Comparison of ENCODE assay signal across 15 cellular contexts in the genomic region with DNA sequence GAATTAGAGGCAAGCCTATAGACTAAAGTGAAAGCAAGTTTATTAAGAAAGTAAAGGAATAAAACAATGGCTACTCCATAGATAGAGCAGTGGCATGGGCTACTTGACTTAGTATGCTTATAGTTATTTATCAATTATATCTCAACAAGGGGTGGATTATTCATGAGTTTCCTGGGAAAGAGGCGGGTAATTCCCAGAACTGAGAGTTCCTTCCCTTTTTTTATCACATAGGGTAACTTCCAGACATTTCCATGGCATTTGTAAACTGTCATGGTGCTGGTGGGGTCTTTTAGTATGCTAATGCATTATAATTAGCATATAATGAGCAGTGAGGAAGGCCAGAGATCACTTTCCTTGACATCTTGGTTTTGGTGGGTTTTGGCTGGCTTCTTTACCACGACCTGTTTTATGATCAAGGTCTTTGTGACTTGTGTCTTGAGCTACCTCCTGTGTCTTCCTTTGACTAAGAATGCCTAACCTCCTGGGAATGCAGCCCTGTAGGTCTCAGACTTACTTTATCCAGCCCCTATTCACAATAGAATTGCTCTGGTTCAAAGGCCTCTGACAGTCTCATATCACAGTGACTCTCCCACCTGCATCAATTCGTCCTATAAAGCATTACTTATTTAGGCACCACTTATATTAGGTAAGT. TPM values are rescaled to one million over a fixed set of nuclear protein-coding genes. Genes with fewer than 3 reads are reported as not detected.
A peak's percentile ranks its signal among the peaks of the same experiment; 100 is the strongest.
DNase-seq lines count a peak whose midpoint lies in the region; FAIRE-seq and TF ChIP-seq lines count a peak whose summit lies in the region.
"Had no signal": no experiment of that assay in that cellular context is flagged by ENCODE, and none has a peak within 500 bp of the region (broad histone marks: within the 10 kb centered on the region; RNA-seq: fewer than 3 reads in every experiment).

No MANE protein-coding gene starts in this region.

- H3K4me2 ChIP-seq in mesendoderm (ENCODE audit: low read length) = no peak overlapping the region

- H3K9ac ChIP-seq in HUES64 (ENCODE audit: low read depth, low read length) (no peak overlapping the region; the same call in 1 of the 2 replicates), mesendoderm (ENCODE audit: low read length) (no peak overlapping the region)

- intact Hi-C loops in thyroid gland (cut with DNase I) = no loop called here

- H2BK15ac ChIP-seq in mesendoderm (replicated peaks; ENCODE audit: low read depth) = no peak overlapping the region

- no peak overlapping the region for H3K23ac ChIP-seq in mesendoderm (ENCODE audit: low read length)

- DNase-seq in bronchial epithelial cell (ENCODE audit: low read depth) = peak; percentile 53
- peak; percentile 96 for DNase-seq in mesendoderm
- no peak for DNase-seq in NCI-H146 treated with DMSO at 0.1 percent for 48 hours (lab: John Stamatoyannopoulos, UW; ENCODE audit: unreplicated experiment)
- DNase-seq in thyroid gland = no peak
- DNase-seq in activated CD4-positive, alpha-beta T cell treated with anti-CD3 and anti-CD28 coated beads for 1 hour = no peak
- no peak for DNase-seq in SKM-1 (lab: John Stamatoyannopoulos, UW; ENCODE audit: unreplicated experiment)
- DNase-seq: activated CD4-positive, alpha-beta memory T cell treated with anti-CD3 and anti-CD28 coated beads, Interleukin-2, amount 10 ng/mL, durations not matched to agents 7 days and 5 days; activated gamma-delta T cell treated with Interleukin-2 at 50 U/mL for 16 hours; DMS153; glutamatergic neuron; MG63; Peyer's patch had no signal

- H3K27ac ChIP-seq in ACC112 (ENCODE audit: low read depth, low read length) (peak overlapping the region; percentile 94), HUES64 (ENCODE audit: low read depth, low read length) (peak overlapping the region; percentile 86), mesendoderm (ENCODE audit: low read depth, low read length) (peak overlapping the region; percentile 33), thyroid gland (no peak overlapping the region)
- H3K27ac ChIP-seq: Peyer's patch had no signal

- no peaks in the 10 kb centered on the region for H3K27me3 ChIP-seq in ACC112 (ENCODE audit: insufficient read depth, low read length)
- no peaks in the 10 kb centered on the region for H3K27me3 ChIP-seq in HUES64 (ENCODE audit: insufficient read depth, low read length)
- no peaks in the 10 kb centered on the region for H3K27me3 ChIP-seq in bronchial epithelial cell (ENCODE audit: control insufficient read depth, insufficient read depth, low read length)
- H3K27me3 ChIP-seq in mesendoderm (ENCODE audit: insufficient read depth, low read length, poor library complexity) = no peaks in the 10 kb centered on the region
- H3K27me3 ChIP-seq in thyroid gland = no peaks in the 10 kb centered on the region
- H3K27me3 ChIP-seq: MG63, Peyer's patch had no signal

- H3K36me3 ChIP-seq in ACC112 (ENCODE audit: insufficient read depth, low read length) (no peaks in the 10 kb centered on the region), HUES64 (ENCODE audit: insufficient read depth, low read length) (no peaks in the 10 kb centered on the region), bronchial epithelial cell (ENCODE audit: control insufficient read depth, insufficient read depth, low read length) (no peaks in the 10 kb centered on the region), mesendoderm (ENCODE audit: control insufficient read depth, insufficient read depth, low read length) (no peaks in the 10 kb centered on the region), thyroid gland (no peaks in the 10 kb centered on the region)
- H3K36me3 ChIP-seq: MG63, Peyer's patch had no signal

- H3K79me1 ChIP-seq in mesendoderm (ENCODE audit: low read length) = no peaks in the 10 kb centered on the region

- H3K79me2 ChIP-seq in ACC112 (ENCODE audit: control insufficient read depth, insufficient read depth, low read length, unreplicated experiment) (no peaks in the 10 kb centered on the region), mesendoderm (ENCODE audit: control insufficient read depth, insufficient read depth, low read length) (no peaks in the 10 kb centered on the region)

- FAIRE-seq in bronchial epithelial cell (lab: Jason Lieb, UNC) = no peak

- H3K18ac ChIP-seq in mesendoderm (ENCODE audit: low read length) = peak overlapping the region; percentile 18

- WGBS in HUES64 = 18% methylated on average over 3 of the region's 3 CpGs
- WGBS in mesendoderm (ENCODE audit: extremely low coverage, insufficient coverage, low lambda C conversion rate) = no CpG with 5 or more reads among the region's 3 CpGs
- WGBS in thyroid gland, 2 donors = 59 to 68% methylated on average over 3 of the region's 3 CpGs

- H2AK5ac ChIP-seq in mesendoderm (ENCODE audit: low read length) = no peak overlapping the region

- no peak overlapping the region for H2BK5ac ChIP-seq in mesendoderm (ENCODE audit: low read length)

- TF ChIP-seq POLR2A in thyroid gland (IDR thresholded peaks at IDR 0.05) = no peak

- H3K4me3 ChIP-seq in ACC112 (ENCODE audit: low read depth, low read length) (peak overlapping the region; percentile 21; the same call in 1 of the 2 replicates), HUES64 (ENCODE audit: low read length) (no peak overlapping the region), bronchial epithelial cell (ENCODE audit: low read depth, low read length) (no peak overlapping the region), mesendoderm (ENCODE audit: low read length) (no peak overlapping the region), thyroid gland (replicated peaks in 1 of 3) (no peak overlapping the region)
- H3K4me3 ChIP-seq: MG63, Peyer's patch had no signal

- H3K4me1 ChIP-seq in ACC112 (ENCODE audit: control insufficient read depth, insufficient read depth, low read length, unreplicated experiment) = peaks cover 56% of the 10 kb centered on the region
- H3K4me1 ChIP-seq in HUES64 (ENCODE audit: insufficient read depth, low read length) = peaks cover 48% of the 10 kb centered on the region
- peaks cover 5% of the 10 kb centered on the region for H3K4me1 ChIP-seq in mesendoderm (ENCODE audit: control insufficient read depth, low read depth, low read length)
- no peaks in the 10 kb centered on the region for H3K4me1 ChIP-seq in thyroid gland
- H3K4me1 ChIP-seq: Peyer's patch had no signal

- H4K8ac ChIP-seq in mesendoderm (ENCODE audit: low read depth, low read length) = peak overlapping the region; percentile 93

- H3K9me3 ChIP-seq in HUES64 (ENCODE audit: insufficient read depth, low read depth, low read length) = no peaks in the 10 kb centered on the region
- no peaks in the 10 kb centered on the region for H3K9me3 ChIP-seq in thyroid gland
- H3K9me3 ChIP-seq: MG63, Peyer's patch had no signal

- no peak for TF ChIP-seq CTCF in bronchial epithelial cell (IDR thresholded peaks at IDR 0.05; ENCODE audit: insufficient read depth, low read length, severe bottlenecking)
- TF ChIP-seq CTCF in thyroid gland (IDR thresholded peaks at IDR 0.05) = no peak

- H2AFZ ChIP-seq in ACC112 (ENCODE audit: low read length, unreplicated experiment) = no peak overlapping the region

- no peak overlapping the region for H3K4ac ChIP-seq in mesendoderm (ENCODE audit: low read depth, low read length)

- no peak overlapping the region for H2BK120ac ChIP-seq in mesendoderm (ENCODE audit: low read depth, low read length)

- no peak overlapping the region for H4K5ac ChIP-seq in mesendoderm (ENCODE audit: low read length)

- no peak overlapping the region for H3K56ac ChIP-seq in mesendoderm (ENCODE audit: low read length)

RNA-seq across cellular contexts. Expression of gene PLSCR2, which starts 35.3 kb away (rescaled TPM):
- polyA plus RNA-seq in HUES64 (2013, experiment 1 of 2) = not detected
- polyA plus RNA-seq in HUES64 (2013, experiment 2 of 2) = not detected
- 0.26 TPM in 1 of 2 replicates, not detected in the other for total RNA-seq in bronchial epithelial cell
- polyA plus RNA-seq in mesendoderm (2013, experiment 1 of 2) = not detected
- polyA plus RNA-seq in mesendoderm (2013, experiment 2 of 2) = not detected
- not detected for total RNA-seq in thyroid gland
- total RNA-seq: activated CD4-positive, alpha-beta memory T cell treated with anti-CD3 and anti-CD28 coated beads, Interleukin-2, amount 10 ng/mL, durations not matched to agents 7 days and 5 days; lower leg skin; Peyer's patch had no signal

RNA-seq across cellular contexts. Expression of gene PLSCR1, which starts 39.7 kb away (rescaled TPM):
- 30.6 TPM for polyA plus RNA-seq in HUES64 (2013, experiment 1 of 2)
- 32.9 TPM for polyA plus RNA-seq in HUES64 (2013, experiment 2 of 2)
- total RNA-seq in bronchial epithelial cell (23.8 and 32.1 TPM in 2 replicates), thyroid gland (100 to 1,000 TPM in 1 of 4 donors, 10 to 100 TPM in 3; 57.6 to 103 (median 77.3) TPM)
- polyA plus RNA-seq in mesendoderm (2013, experiment 1 of 2) = 55.1 TPM
- 57.2 TPM for polyA plus RNA-seq in mesendoderm (2013, experiment 2 of 2)

Comparison
In these comparisons a context has a peak if more than half of its experiments do, and no peak if none do; other contexts are left out.
1. H3K27ac ChIP-seq: peak in ACC112 (single experiment), HUES64 (single experiment) and mesendoderm (single experiment); none in thyroid gland (0 of 3).
2. DNase-seq: peak in bronchial epithelial cell (single experiment) and mesendoderm (single experiment); none in NCI-H146 treated with DMSO at 0.1 percent for 48 hours (single experiment), thyroid gland (0 of 2), activated CD4-positive, alpha-beta T cell treated with anti-CD3 and anti-CD28 coated beads for 1 hour (single experiment) and SKM-1 (single experiment).